ENCODE assay signal across 9 cellular contexts in the genomic region with DNA sequence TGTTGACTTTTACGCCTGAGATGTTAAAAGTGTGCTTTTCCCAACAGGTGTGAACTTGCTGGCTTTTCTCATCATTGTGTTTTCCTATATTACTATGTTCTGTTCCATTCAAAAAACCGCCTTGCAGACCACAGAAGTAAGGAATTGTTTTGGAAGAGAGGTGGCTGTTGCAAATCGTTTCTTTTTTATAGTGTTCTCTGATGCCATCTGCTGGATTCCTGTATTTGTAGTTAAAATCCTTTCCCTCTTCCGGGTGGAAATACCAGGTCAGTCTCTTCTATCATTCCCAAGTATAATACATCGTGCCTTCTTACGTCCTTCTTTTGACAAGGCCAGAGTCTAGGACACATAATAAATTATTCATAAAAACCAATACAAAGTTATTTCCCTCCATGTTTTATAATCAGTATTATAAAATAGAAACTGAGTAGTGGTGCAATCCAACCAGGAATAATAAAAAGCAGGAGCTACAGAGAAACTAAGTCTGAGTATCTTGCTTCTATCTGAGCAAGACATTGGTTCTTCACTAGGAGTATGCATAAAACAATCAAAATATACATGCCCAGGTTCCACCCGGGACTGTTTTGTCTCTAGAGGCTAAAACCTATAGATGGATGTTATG. TPM values are rescaled to one million over a fixed set of nuclear protein-coding genes. Genes with fewer than 3 reads are reported as not detected.
DNase-seq lines count a peak whose midpoint lies in the region; ATAC-seq and TF ChIP-seq lines count a peak whose summit lies in the region.
"Had no signal": no experiment of that assay in that cellular context is flagged by ENCODE, and none has a peak within 500 bp of the region (broad histone marks: within the 10 kb centered on the region; RNA-seq: fewer than 3 reads in every experiment).

No MANE protein-coding gene starts in this region.

- H3K4me3 ChIP-seq in body of pancreas (no peak overlapping the region), lower lobe of right lung (no peak overlapping the region)
- H3K4me3 ChIP-seq in CD4-positive, alpha-beta memory T cell (ENCODE audit: low read length in 2 of 2): no peak overlapping the region

- H3K36me3 ChIP-seq in body of pancreas (replicated peaks in 1 of 2; ENCODE audit: insufficient read depth in 1 of 2, low read depth in 2 of 2): no peaks in the 10 kb centered on the region
- H3K36me3 ChIP-seq in lower lobe of right lung: no peaks in the 10 kb centered on the region
- no peaks in the 10 kb centered on the region for H3K36me3 ChIP-seq in CD4-positive, alpha-beta memory T cell (ENCODE audit: insufficient read depth, low read length)

- H3K27ac Mint-ChIP-seq in CD4-positive, alpha-beta memory T cell: peak overlapping the region in 1 of 7 donors; percentile 13
- H3K27ac Mint-ChIP-seq: activated T-helper 1 cell treated with anti-CD3 and anti-CD28 coated beads, Interleukin-12 subunit alpha, Interleukin-12 subunit beta, Interleukin-2, Interleukin-4 antibody, amounts not matched to agents 30 ng/mL and 10 ng/mL and 1 ng/mL, durations not matched to agents 14 hours and 24 hours and 36 hours had no signal

- H3K27me3 ChIP-seq in body of pancreas (no peaks in the 10 kb centered on the region), lower lobe of right lung (ENCODE audit: low read depth) (no peaks in the 10 kb centered on the region)
- no peaks in the 10 kb centered on the region for H3K27me3 ChIP-seq in CD4-positive, alpha-beta memory T cell (ENCODE audit: insufficient read depth, low read length)

- WGBS in body of pancreas, 2 donors: 14 to 19% methylated on average over 7 of the region's 7 CpGs

- TF ChIP-seq POLR2A in body of pancreas (IDR thresholded peaks at IDR 0.05): no peak

- H3K27ac ChIP-seq in body of pancreas (no peak overlapping the region), lower lobe of right lung (no peak overlapping the region)
- H3K27ac ChIP-seq in CD4-positive, alpha-beta memory T cell (ENCODE audit: low read depth, low read length): no peak overlapping the region

- no peaks in the 10 kb centered on the region for H3K9me3 ChIP-seq in body of pancreas
- no peaks in the 10 kb centered on the region for H3K9me3 ChIP-seq in lower lobe of right lung
- H3K9me3 ChIP-seq in CD4-positive, alpha-beta memory T cell (ENCODE audit: control insufficient read depth in 1 of 2, low read length in 2 of 2): no peaks in the 10 kb centered on the region

- intact Hi-C loops in body of pancreas (cut with DNase I) (no loop called here), lower lobe of right lung (cut with DNase I) (no loop called here)
- intact Hi-C loops in CD4-positive, alpha-beta memory T cell (cut with micrococcal nuclease): no loop called here

- ATAC-seq in body of pancreas: peak; percentile 35
- peak in 1 of 2 donors; percentile 31 for ATAC-seq in lower lobe of right lung
- ATAC-seq in GM18511 (IDR thresholded peaks at IDR 0.05; ENCODE audit: unreplicated experiment): no peak

- POLR2A ChIA-PET in CD4-positive, alpha-beta memory T cell (lab: Charles Lee; ENCODE audit: partially characterized antibody): no interaction called here

- CTCF ChIA-PET in CD4-positive, alpha-beta memory T cell (lab: Charles Lee; ENCODE audit: partially characterized antibody): interaction anchor here (1.1 kb wide), 1 partner anchor 366 kb away, joined by 5 read pairs; no protein-coding TSS in a partner anchor

- H3K27me3 Mint-ChIP-seq in CD4-positive, alpha-beta memory T cell: peaks cover 0 to 7% of the 10 kb centered on the region in 2 donors

- H3K9me3 Mint-ChIP-seq in CD4-positive, alpha-beta memory T cell: no peaks in the 10 kb centered on the region
- H3K9me3 Mint-ChIP-seq: activated T-helper 1 cell treated with anti-CD3 and anti-CD28 coated beads, Interleukin-12 subunit alpha, Interleukin-12 subunit beta, Interleukin-2, Interleukin-4 antibody, amounts not matched to agents 30 ng/mL and 10 ng/mL and 1 ng/mL, durations not matched to agents 14 hours and 24 hours and 36 hours had no signal

- peaks cover 7 to 16% (median 10%) of the 10 kb centered on the region in 4 donors for H3K4me1 Mint-ChIP-seq in CD4-positive, alpha-beta memory T cell

- peak overlapping the region in 1 of 8 donors; percentile 7 for H3K4me3 Mint-ChIP-seq in CD4-positive, alpha-beta memory T cell
- H3K4me3 Mint-ChIP-seq: activated T-helper 1 cell treated with anti-CD3 and anti-CD28 coated beads, Interleukin-12 subunit alpha, Interleukin-12 subunit beta, Interleukin-2, Interleukin-4 antibody, amounts not matched to agents 30 ng/mL and 10 ng/mL and 1 ng/mL, durations not matched to agents 14 hours and 24 hours and 36 hours had no signal

- TF ChIP-seq CTCF in LNCAP (IDR thresholded peaks at IDR 0.05) (peak; percentile 55), body of pancreas (IDR thresholded peaks at IDR 0.05) (peak in 6 of 7 experiments; percentile 24 to 43 (median 36)), lower lobe of right lung (IDR thresholded peaks at IDR 0.05) (peak; percentile 19)

- H3K36me3 Mint-ChIP-seq in CD4-positive, alpha-beta memory T cell: no peaks in the 10 kb centered on the region

- H3K4me1 ChIP-seq in body of pancreas (no peaks in the 10 kb centered on the region), lower lobe of right lung (peaks cover 2% of the 10 kb centered on the region)
- H3K4me1 ChIP-seq in CD4-positive, alpha-beta memory T cell (ENCODE audit: insufficient read depth, low read length): peaks cover 11% of the 10 kb centered on the region

- peak; percentile 16 for DNase-seq in Ammon's horn (ENCODE audit: low spot score)
- no peak for DNase-seq in body of pancreas
- no peak for DNase-seq in lower lobe of right lung
- DNase-seq in NAMALWA (ENCODE audit: low spot score): no peak
- no peak for DNase-seq in CD4-positive, alpha-beta memory T cell
- DNase-seq in activated T-cell treated with anti-CD3 and anti-CD28 coated beads, Interleukin-2, amount 50 U/mL, for 1 hour: no peak

RNA-seq across cellular contexts. Expression of gene RXFP2, which starts 57.9 kb away (rescaled TPM):
- not detected for total RNA-seq in body of pancreas
- not detected for total RNA-seq in lower lobe of right lung
- not detected for total RNA-seq in CD4-positive, alpha-beta memory T cell
- polyA plus RNA-seq in CD4-positive, alpha-beta memory T cell: not detected
- total RNA-seq: activated T-helper 1 cell treated with anti-CD3 and anti-CD28 coated beads, Interleukin-12 subunit alpha, Interleukin-12 subunit beta, Interleukin-2, Interleukin-4 antibody, amounts not matched to agents 30 ng/mL and 10 ng/mL and 1 ng/mL, durations not matched to agents 14 hours and 24 hours and 36 hours had no signal
